Comparison of ENCODE assay signal across 1 cellular context in the genomic region with DNA sequence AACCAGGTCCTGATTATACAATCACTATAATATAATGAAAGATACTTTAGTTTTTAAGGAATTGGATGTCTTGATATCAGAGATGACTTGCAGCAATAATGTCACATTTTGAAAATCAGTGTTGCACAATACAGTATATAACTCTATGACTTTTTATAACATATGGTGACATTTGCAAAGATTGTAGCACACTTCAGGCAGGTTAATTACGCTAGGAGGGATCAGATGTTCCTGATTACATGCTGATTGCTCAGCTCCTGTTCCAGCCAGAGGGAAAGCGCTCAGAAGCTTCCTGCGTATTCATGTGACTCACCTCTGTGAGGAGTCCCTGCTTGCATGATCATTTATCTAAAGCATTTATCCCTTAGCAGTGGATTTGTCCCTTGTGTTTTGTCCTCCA.
TF ChIP-seq lines count a peak whose summit lies in the region.

No MANE protein-coding gene starts in this region.

TF ChIP-seq in K562, 482 proteins besides CTCF, POLR2A, EP300 and RAD21 (continued from another document):
- TF ChIP-seq, protein P1, sequence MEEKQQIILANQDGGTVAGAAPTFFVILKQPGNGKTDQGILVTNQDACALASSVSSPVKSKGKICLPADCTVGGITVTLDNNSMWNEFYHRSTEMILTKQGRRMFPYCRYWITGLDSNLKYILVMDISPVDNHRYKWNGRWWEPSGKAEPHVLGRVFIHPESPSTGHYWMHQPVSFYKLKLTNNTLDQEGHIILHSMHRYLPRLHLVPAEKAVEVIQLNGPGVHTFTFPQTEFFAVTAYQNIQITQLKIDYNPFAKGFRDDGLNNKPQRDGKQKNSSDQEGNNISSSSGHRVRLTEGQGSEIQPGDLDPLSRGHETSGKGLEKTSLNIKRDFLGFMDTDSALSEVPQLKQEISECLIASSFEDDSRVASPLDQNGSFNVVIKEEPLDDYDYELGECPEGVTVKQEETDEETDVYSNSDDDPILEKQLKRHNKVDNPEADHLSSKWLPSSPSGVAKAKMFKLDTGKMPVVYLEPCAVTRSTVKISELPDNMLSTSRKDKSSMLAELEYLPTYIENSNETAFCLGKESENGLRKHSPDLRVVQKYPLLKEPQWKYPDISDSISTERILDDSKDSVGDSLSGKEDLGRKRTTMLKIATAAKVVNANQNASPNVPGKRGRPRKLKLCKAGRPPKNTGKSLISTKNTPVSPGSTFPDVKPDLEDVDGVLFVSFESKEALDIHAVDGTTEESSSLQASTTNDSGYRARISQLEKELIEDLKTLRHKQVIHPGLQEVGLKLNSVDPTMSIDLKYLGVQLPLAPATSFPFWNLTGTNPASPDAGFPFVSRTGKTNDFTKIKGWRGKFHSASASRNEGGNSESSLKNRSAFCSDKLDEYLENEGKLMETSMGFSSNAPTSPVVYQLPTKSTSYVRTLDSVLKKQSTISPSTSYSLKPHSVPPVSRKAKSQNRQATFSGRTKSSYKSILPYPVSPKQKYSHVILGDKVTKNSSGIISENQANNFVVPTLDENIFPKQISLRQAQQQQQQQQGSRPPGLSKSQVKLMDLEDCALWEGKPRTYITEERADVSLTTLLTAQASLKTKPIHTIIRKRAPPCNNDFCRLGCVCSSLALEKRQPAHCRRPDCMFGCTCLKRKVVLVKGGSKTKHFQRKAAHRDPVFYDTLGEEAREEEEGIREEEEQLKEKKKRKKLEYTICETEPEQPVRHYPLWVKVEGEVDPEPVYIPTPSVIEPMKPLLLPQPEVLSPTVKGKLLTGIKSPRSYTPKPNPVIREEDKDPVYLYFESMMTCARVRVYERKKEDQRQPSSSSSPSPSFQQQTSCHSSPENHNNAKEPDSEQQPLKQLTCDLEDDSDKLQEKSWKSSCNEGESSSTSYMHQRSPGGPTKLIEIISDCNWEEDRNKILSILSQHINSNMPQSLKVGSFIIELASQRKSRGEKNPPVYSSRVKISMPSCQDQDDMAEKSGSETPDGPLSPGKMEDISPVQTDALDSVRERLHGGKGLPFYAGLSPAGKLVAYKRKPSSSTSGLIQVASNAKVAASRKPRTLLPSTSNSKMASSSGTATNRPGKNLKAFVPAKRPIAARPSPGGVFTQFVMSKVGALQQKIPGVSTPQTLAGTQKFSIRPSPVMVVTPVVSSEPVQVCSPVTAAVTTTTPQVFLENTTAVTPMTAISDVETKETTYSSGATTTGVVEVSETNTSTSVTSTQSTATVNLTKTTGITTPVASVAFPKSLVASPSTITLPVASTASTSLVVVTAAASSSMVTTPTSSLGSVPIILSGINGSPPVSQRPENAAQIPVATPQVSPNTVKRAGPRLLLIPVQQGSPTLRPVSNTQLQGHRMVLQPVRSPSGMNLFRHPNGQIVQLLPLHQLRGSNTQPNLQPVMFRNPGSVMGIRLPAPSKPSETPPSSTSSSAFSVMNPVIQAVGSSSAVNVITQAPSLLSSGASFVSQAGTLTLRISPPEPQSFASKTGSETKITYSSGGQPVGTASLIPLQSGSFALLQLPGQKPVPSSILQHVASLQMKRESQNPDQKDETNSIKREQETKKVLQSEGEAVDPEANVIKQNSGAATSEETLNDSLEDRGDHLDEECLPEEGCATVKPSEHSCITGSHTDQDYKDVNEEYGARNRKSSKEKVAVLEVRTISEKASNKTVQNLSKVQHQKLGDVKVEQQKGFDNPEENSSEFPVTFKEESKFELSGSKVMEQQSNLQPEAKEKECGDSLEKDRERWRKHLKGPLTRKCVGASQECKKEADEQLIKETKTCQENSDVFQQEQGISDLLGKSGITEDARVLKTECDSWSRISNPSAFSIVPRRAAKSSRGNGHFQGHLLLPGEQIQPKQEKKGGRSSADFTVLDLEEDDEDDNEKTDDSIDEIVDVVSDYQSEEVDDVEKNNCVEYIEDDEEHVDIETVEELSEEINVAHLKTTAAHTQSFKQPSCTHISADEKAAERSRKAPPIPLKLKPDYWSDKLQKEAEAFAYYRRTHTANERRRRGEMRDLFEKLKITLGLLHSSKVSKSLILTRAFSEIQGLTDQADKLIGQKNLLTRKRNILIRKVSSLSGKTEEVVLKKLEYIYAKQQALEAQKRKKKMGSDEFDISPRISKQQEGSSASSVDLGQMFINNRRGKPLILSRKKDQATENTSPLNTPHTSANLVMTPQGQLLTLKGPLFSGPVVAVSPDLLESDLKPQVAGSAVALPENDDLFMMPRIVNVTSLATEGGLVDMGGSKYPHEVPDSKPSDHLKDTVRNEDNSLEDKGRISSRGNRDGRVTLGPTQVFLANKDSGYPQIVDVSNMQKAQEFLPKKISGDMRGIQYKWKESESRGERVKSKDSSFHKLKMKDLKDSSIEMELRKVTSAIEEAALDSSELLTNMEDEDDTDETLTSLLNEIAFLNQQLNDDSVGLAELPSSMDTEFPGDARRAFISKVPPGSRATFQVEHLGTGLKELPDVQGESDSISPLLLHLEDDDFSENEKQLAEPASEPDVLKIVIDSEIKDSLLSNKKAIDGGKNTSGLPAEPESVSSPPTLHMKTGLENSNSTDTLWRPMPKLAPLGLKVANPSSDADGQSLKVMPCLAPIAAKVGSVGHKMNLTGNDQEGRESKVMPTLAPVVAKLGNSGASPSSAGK (IDR thresholded peaks at IDR 0.05) = no peak
- TF ChIP-seq CEBPB (tag; IDR thresholded peaks at IDR 0.05) = peak; percentile 93
